ENCODE assay signal across 15 cellular contexts in genomic region chr7:31873816-31874597, GRCh38.
A peak's percentile ranks its signal among the peaks of the same experiment; 100 is the strongest.
DNase-seq lines count a peak whose midpoint lies in the region; ATAC-seq and TF ChIP-seq lines count a peak whose summit lies in the region.
"Had no signal": no experiment of that assay in that cellular context is flagged by ENCODE, and none has a peak within 500 bp of the region (broad histone marks: within the 10 kb centered on the region; RNA-seq: fewer than 3 reads in every experiment).

No MANE protein-coding gene starts in this region.

- H3K4me1 ChIP-seq in spleen, result peaks cover 0 to 13% (median 5%) of the 10 kb centered on the region in 6 donors

- H3K36me3 ChIP-seq in spleen, result no peaks in the 10 kb centered on the region

- H3K4me3 ChIP-seq in spleen, result no peak overlapping the region

- H3K9me3 ChIP-seq in spleen, result peaks cover 0 to 7% (median under 1%) of the 10 kb centered on the region in 8 donors

- no peak for TF ChIP-seq CTCF in spleen (IDR thresholded peaks at IDR 0.05 in 8 of 11, conservative IDR thresholded peaks at IDR 0.05 in 3 of 11)

- H3K27ac ChIP-seq in spleen, result peak overlapping the region in 6 of 8 donors; percentile 40 to 75 (median 67)
- H3K27ac ChIP-seq: 22Rv1 had no signal

- intact Hi-C loops in spleen (cut with DNase I; ENCODE audit: low total_unique reads), result no loop called here

- no peak for TF ChIP-seq POLR2A in spleen (IDR thresholded peaks at IDR 0.05)

- DNase-seq in DMS53 (lab: John Stamatoyannopoulos, UW) (peak; percentile 14), DMS53 treated with DMSO at 0.1 percent for 48 hours (lab: John Stamatoyannopoulos, UW; ENCODE audit: unreplicated experiment) (no peak), spleen (no peak), RKO (ENCODE audit: low spot score) (no peak), NCI-H82 (lab: John Stamatoyannopoulos, UW) (no peak), NCI-H82 treated with DMSO at 0.1 percent for 48 hours (lab: John Stamatoyannopoulos, UW; ENCODE audit: unreplicated experiment) (no peak)
- DNase-seq: DMS 273 treated with DMSO at 0.1 percent for 48 hours; foreskin melanocyte; left colon; NCI-H1436; stimulated activated CD4-positive, alpha-beta T cell treated with anti-CD3 and anti-CD28 coated beads, Interleukin-12 subunit alpha, Interleukin-12 subunit beta, amount 100 ng/mL, for 4 hours; stimulated activated CD8-positive, alpha-beta memory T cell treated with anti-CD3 and anti-CD28 coated beads, Interleukin-4, amount 100 ng/mL, for 48 hours had no signal

- 56 to 76% (median 65%) methylated on average over 3 of the region's 3 CpGs for WGBS in spleen, 5 donors

- H3K27me3 ChIP-seq in spleen (replicated peaks in 1 of 7), result no peaks in the 10 kb centered on the region

- peak; percentile 82 for ATAC-seq in GM21825 (IDR thresholded peaks at IDR 0.05; ENCODE audit: unreplicated experiment)
- ATAC-seq in HG03280 (IDR thresholded peaks at IDR 0.05; ENCODE audit: unreplicated experiment), result peak; percentile 74
- ATAC-seq: left colon had no signal
